ENCODE assay signal across 1 cellular context in the genomic region with DNA sequence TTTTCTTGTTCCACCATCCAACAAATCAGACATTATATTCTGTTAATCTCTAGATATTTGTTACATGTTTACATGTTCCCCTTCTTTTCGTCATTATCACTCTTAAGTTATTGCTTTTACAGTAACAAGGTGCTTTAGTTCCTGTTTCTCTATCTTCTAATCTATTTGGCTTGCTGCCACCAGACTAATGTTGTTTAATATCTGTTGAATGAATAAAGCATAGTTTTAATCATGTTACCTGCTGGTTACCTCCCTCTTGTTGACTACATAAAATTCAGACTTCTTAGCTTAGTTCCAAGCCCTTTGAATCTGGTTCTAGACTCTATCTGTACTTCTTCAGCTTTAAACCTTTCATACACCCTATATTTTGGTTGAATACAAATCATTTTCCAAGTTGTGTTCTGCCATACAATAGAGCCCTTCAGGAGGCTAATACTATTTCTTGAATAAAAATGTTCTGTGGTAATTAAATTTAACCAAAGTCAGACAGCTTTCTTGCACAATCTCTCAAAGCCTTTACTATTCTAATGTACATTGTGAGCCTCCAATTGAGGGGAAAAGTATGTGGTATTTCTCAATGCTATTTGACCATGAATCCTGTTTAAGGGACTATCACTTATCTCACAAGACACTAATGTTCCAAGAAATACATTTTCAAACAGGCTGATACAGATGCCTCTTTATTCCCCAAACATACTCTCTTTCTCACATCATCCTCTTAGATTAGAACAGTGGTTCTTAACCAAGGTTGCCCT.
TF ChIP-seq lines count a peak whose summit lies in the region.

No MANE protein-coding gene starts in this region.

TF ChIP-seq in IMR-90, 13 proteins besides CTCF, POLR2A, EP300 and RAD21 (continued from another document):
- TF ChIP-seq, protein P1, sequence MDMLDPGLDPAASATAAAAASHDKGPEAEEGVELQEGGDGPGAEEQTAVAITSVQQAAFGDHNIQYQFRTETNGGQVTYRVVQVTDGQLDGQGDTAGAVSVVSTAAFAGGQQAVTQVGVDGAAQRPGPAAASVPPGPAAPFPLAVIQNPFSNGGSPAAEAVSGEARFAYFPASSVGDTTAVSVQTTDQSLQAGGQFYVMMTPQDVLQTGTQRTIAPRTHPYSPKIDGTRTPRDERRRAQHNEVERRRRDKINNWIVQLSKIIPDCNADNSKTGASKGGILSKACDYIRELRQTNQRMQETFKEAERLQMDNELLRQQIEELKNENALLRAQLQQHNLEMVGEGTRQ (IDR thresholded peaks at IDR 0.05; ENCODE audit: low read depth, low read length), result no peak
TF ChIP-seq in IMR-90: peak in this region for 1.
